In genomic region chr17:51767287-51767686, GRCh38 we compare ENCODE assay signal across 26 cellular contexts.
DNase-seq lines count a peak whose midpoint lies in the region; TF ChIP-seq lines count a peak whose summit lies in the region.
"Had no signal": no experiment of that assay in that cellular context is flagged by ENCODE, and none has a peak within 500 bp of the region (broad histone marks: within the 10 kb centered on the region; RNA-seq: fewer than 3 reads in every experiment).

No MANE protein-coding gene starts in this region.

- no peak overlapping the region for H3K27ac ChIP-seq in HEK293 (ENCODE audit: extremely low read depth, low read depth, low read length)
- H3K27ac ChIP-seq: 22Rv1; A549; BLaER1; BLaER1 treated with 17β-estradiol and CSF1 and Interleukin-3, amounts not matched to agents 10 nM and 100 nM; C4-2B had no signal

- POLR2A ChIA-PET in HEK293 (lab: Yijun Ruan, JAX) = no interaction called here

- H3K4me3 ChIP-seq in HEK293 (ENCODE audit: low read depth, low read length) = no peak overlapping the region
- H3K4me3 ChIP-seq: A549; BLaER1; BLaER1 treated with 17β-estradiol and CSF1 and Interleukin-3, amounts not matched to agents 10 nM and 100 nM had no signal

- CTCF ChIA-PET in HEK293 (lab: Yijun Ruan, JAX) = interaction anchor here (0.5 to 5.4 kb wide), 6 partner anchors 9 to 423 kb away, joined by 3 to 73 read pairs (median 4); no protein-coding TSS in a partner anchor

- DNase-seq in NCI-H2171 treated with DMSO at 0.1 percent for 48 hours (lab: John Stamatoyannopoulos, UW) = no peak
- DNase-seq: 8988T; ACHN; AML-193; BE2C; C1 segment of cervical spinal cord; Caco-2; Calu3; CD4-positive, alpha-beta memory T cell; CD4-positive, alpha-beta T cell; CD4-positive, CD25-positive, alpha-beta regulatory T cell; CD8-positive, alpha-beta memory T cell; CD8-positive, alpha-beta T cell; COR-L47; DMS 273 treated with DMSO at 0.1 percent for 48 hours; DMS153; DMS79; DMS79 treated with DMSO at 0.1 percent for 48 hours; DND-41; EL had no signal

- no peaks in the 10 kb centered on the region for H3K9me3 ChIP-seq in HEK293 (ENCODE audit: control insufficient read depth, insufficient read depth, low read depth, low read length)
- H3K9me3 ChIP-seq: A549; BE2C; BLaER1; BLaER1 treated with 17β-estradiol and CSF1 and Interleukin-3, amounts not matched to agents 10 nM and 100 nM; Caco-2 had no signal

- H3K36me3 ChIP-seq in HEK293 (ENCODE audit: control insufficient read depth in 2 of 2, insufficient read depth in 1 of 2, low read length in 2 of 2) = no peaks in the 10 kb centered on the region
- H3K36me3 ChIP-seq: BE2C; BLaER1; BLaER1 treated with 17β-estradiol and CSF1 and Interleukin-3, amounts not matched to agents 10 nM and 100 nM had no signal

- H3K4me1 ChIP-seq in HEK293 (ENCODE audit: control insufficient read depth, insufficient read depth, low read length) = no peaks in the 10 kb centered on the region
- H3K4me1 ChIP-seq: A549, Caco-2 had no signal

- no peak for TF ChIP-seq CTCF in HEK293 (tag by site-specific recombination; IDR thresholded peaks at IDR 0.05)

TF ChIP-seq in HEK293, 187 proteins besides CTCF, POLR2A, EP300 and RAD21:
- TF ChIP-seq KLF16 (tag by site-specific recombination; IDR thresholded peaks at IDR 0.05) (no peak), ZNF529 (tag by site-specific recombination; IDR thresholded peaks at IDR 0.05; ENCODE audit: insufficient replicate concordance) (peak; percentile 94)
TF ChIP-seq in HEK293: peak in this region for 1.
